In genomic region chr7:44490351-44491200, GRCh38 we compare ENCODE assay signal across 1 cellular context.
TF ChIP-seq lines count a peak whose summit lies in the region.

Gene NUDCD3 (minus strand): TSS chr7:44490658. CDS start chr7:44490600, 58 bp downstream.

TF ChIP-seq in K562, 482 proteins besides CTCF, POLR2A, EP300 and RAD21 (continued from another document and continues in another):
- TF ChIP-seq TFE3 (CRISPR knock-in tag; IDR thresholded peaks at IDR 0.05) (peak; percentile 100), ZNF384 (IDR thresholded peaks at IDR 0.05; ENCODE audit: low read depth, low read length) (peak; percentile 58; the same call in 1 of the 2 replicates), ZNF609 (CRISPR knock-in tag; IDR thresholded peaks at IDR 0.05; ENCODE audit: borderline replicate concordance) (0 out of 2 replicates have a peak, but pooled peaks have one; percentile 18), ZNF592 (IDR thresholded peaks at IDR 0.05) (0 out of 2 replicates have a peak, but pooled peaks have one; percentile 39), USF1 (CRISPR knock-in tag; IDR thresholded peaks at IDR 0.05) (peak; percentile 95), PBX2 (CRISPR knock-in tag; IDR thresholded peaks at IDR 0.05; ENCODE audit: low read depth) (no peak), PBX2 (tag; conservative IDR thresholded peaks at IDR 0.05; ENCODE audit: low read depth) (no peak), E2F1 (CRISPR knock-in tag; IDR thresholded peaks at IDR 0.05) (0 out of 2 replicates have a peak, but pooled peaks have one; percentile 20), ZNF75A (CRISPR knock-in tag; IDR thresholded peaks at IDR 0.05) (0 out of 2 replicates have a peak, but pooled peaks have one; percentile 40), HLTF (IDR thresholded peaks at IDR 0.05) (peak; percentile 49; the same call in 1 of the 2 replicates), RREB1 (CRISPR knock-in tag; IDR thresholded peaks at IDR 0.05) (no peak), DIDO1 (tag; IDR thresholded peaks at IDR 0.05; ENCODE audit: low read depth) (peak; percentile 98), TARDBP (IDR thresholded peaks at IDR 0.05) (0 out of 2 replicates have a peak, but pooled peaks have one; percentile 50), FOXM1 (IDR thresholded peaks at IDR 0.05; ENCODE audit: low read depth) (peak; percentile 49; the same call in 1 of the 2 replicates), FOXM1 (CRISPR knock-in tag; IDR thresholded peaks at IDR 0.05; ENCODE audit: low read depth) (no peak; the same call in 1 of the 2 replicates), PREB (CRISPR knock-in tag; IDR thresholded peaks at IDR 0.05) (peak; percentile 53; the same call in 1 of the 2 replicates), ATF1 (CRISPR knock-in tag; IDR thresholded peaks at IDR 0.05) (peak; percentile 17; the same call in 1 of the 2 replicates), ATF1 (tag; IDR thresholded peaks at IDR 0.05) (peak; percentile 93), KAT2B (IDR thresholded peaks at IDR 0.05; ENCODE audit: low read depth, low read length) (peak; percentile 64), MECOM (CRISPR knock-in tag; IDR thresholded peaks at IDR 0.05) (0 out of 2 replicates have a peak, but pooled peaks have one; percentile 33), RBBP5 (IDR thresholded peaks at IDR 0.05; ENCODE audit: borderline replicate concordance, insufficient read depth, low read length, poor library complexity, severe bottlenecking) (peak; percentile 91), MED1 (CRISPR knock-in tag; IDR thresholded peaks at IDR 0.05; ENCODE audit: borderline replicate concordance) (no peak), HDAC2 (IDR thresholded peaks at IDR 0.05) (peak; percentile 81), ETS1 (conservative IDR thresholded peaks at IDR 0.05; ENCODE audit: control insufficient read depth, low read depth, low read length) (peak; percentile 90), NFE2 (IDR thresholded peaks at IDR 0.05; ENCODE audit: low read depth) (peak; percentile 7; the same call in 1 of the 2 replicates), TFAM (CRISPR knock-in tag; conservative IDR thresholded peaks at IDR 0.05) (no peak), NFATC3 (IDR thresholded peaks at IDR 0.05) (no peak), SAFB2 (IDR thresholded peaks at IDR 0.05; ENCODE audit: borderline replicate concordance, low read depth, low read length, severe bottlenecking) (no peak)
